21 cellular contexts compared by ENCODE assay signal in the genomic region with DNA sequence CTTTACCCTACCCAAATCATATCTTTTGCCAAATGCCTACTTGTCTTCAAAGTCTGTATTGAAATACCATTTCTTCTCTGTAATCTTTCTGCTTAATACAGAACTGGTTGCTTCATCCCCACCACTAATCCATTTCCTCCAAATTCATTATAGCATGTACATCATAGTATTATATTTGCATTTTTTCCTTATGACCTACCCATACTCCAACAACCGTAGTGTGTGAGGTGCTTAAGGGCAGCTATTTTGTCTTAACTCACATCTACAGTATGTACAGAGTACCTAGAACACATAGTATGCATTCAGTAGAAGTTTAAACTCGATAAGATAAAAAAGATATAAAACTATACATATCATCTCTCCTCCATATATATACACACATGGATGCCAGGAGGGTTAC. TPM values are rescaled to one million over a fixed set of nuclear protein-coding genes. Genes with fewer than 3 reads are reported as not detected.
DNase-seq lines count a peak whose midpoint lies in the region; ATAC-seq and TF ChIP-seq lines count a peak whose summit lies in the region.
"Had no signal": no experiment of that assay in that cellular context is flagged by ENCODE, and none has a peak within 500 bp of the region (broad histone marks: within the 10 kb centered on the region; RNA-seq: fewer than 3 reads in every experiment).

No MANE protein-coding gene starts in this region.

- H3K27ac ChIP-seq in C4-2B, result peak overlapping the region; percentile 42; the same call in 1 of the 2 replicates
- peak overlapping the region; percentile 97; the same call in 1 of the 2 replicates for H3K27ac ChIP-seq in VCaP
- no peak overlapping the region for H3K27ac ChIP-seq in trophoblast cell (ENCODE audit: low read depth, low read length)
- H3K27ac ChIP-seq: 22Rv1; A549; BLaER1 treated with 17β-estradiol and CSF1 and Interleukin-3, amounts not matched to agents 10 nM and 100 nM had no signal

- no peak overlapping the region for H3K18ac ChIP-seq in trophoblast cell (ENCODE audit: low read length)

- peaks cover 0 to 2% of the 10 kb centered on the region in 2 experiments for H3K4me1 ChIP-seq in trophoblast cell (ENCODE audit: control insufficient read depth in 1 of 2, insufficient read depth in 2 of 2, low read length in 2 of 2)
- H3K4me1 ChIP-seq: BLaER1 treated with 17β-estradiol and CSF1 and Interleukin-3, amounts not matched to agents 10 nM and 100 nM had no signal

- H3K4me3 ChIP-seq in trophoblast cell (ENCODE audit: low read depth, low read length), result no peak overlapping the region
- H3K4me3 ChIP-seq: A549; BLaER1 treated with 17β-estradiol and CSF1 and Interleukin-3, amounts not matched to agents 10 nM and 100 nM; GM12878 had no signal

- no peak overlapping the region for H3K9ac ChIP-seq in trophoblast cell (ENCODE audit: low read length)
- H3K9ac ChIP-seq: BLaER1 treated with 17β-estradiol and CSF1 and Interleukin-3, amounts not matched to agents 10 nM and 100 nM had no signal

- no peak overlapping the region for H2AFZ ChIP-seq in trophoblast cell (ENCODE audit: insufficient read depth, low read length, poor library complexity)

- H3K9me3 ChIP-seq in trophoblast cell (ENCODE audit: insufficient read depth, low read depth, low read length), result no peaks in the 10 kb centered on the region
- H3K9me3 ChIP-seq: A549; BLaER1 treated with 17β-estradiol and CSF1 and Interleukin-3, amounts not matched to agents 10 nM and 100 nM had no signal

- DNase-seq in trophoblast cell (peak; percentile 51 to 80), HUDEP-2 (lab: John Stamatoyannopoulos, UW; ENCODE audit: unreplicated experiment in 76 of 76) (no peak)
- DNase-seq: AML-193; CD4-positive, alpha-beta memory T cell; CD4-positive, CD25-positive, alpha-beta regulatory T cell; CD8-positive, alpha-beta memory T cell; COR-L47; DMS 273 treated with DMSO at 0.1 percent for 48 hours; DMS153; DMS53; DMS79; DND-41; EL; GDM1 had no signal

- H2BK120ac ChIP-seq in trophoblast cell (ENCODE audit: insufficient read depth, low read length, poor library complexity), result no peak overlapping the region

- TF ChIP-seq CTCF in C4-2B (conservative IDR thresholded peaks at IDR 0.05) (no peak), VCaP (conservative IDR thresholded peaks at IDR 0.05) (no peak)

- H3K79me1 ChIP-seq in trophoblast cell (ENCODE audit: low read length), result no peaks in the 10 kb centered on the region

- WGBS in trophoblast cell (ENCODE audit: extremely low coverage, insufficient coverage, insufficient read length), result no CpG with 5 or more reads among the region's 2 CpGs

- no peak overlapping the region for H3K4ac ChIP-seq in trophoblast cell (ENCODE audit: low read depth, low read length)

- no peak overlapping the region for H2AK5ac ChIP-seq in trophoblast cell (ENCODE audit: low read length)

- no peaks in the 10 kb centered on the region for H3K36me3 ChIP-seq in trophoblast cell (ENCODE audit: control insufficient read depth in 1 of 2, insufficient read depth in 2 of 2, low read length in 2 of 2)

- no peak overlapping the region for H4K8ac ChIP-seq in trophoblast cell (ENCODE audit: low read depth, low read length)

- H3K27me3 ChIP-seq in trophoblast cell (ENCODE audit: insufficient read depth, low read length), result no peaks in the 10 kb centered on the region
- H3K27me3 ChIP-seq: BLaER1 treated with 17β-estradiol and CSF1 and Interleukin-3, amounts not matched to agents 10 nM and 100 nM had no signal

- H2BK5ac ChIP-seq in trophoblast cell (ENCODE audit: low read depth, low read length, poor library complexity), result no peak overlapping the region

- no peak overlapping the region for H3K23ac ChIP-seq in trophoblast cell (ENCODE audit: low read length)

- no peaks in the 10 kb centered on the region for H3K79me2 ChIP-seq in trophoblast cell (ENCODE audit: control insufficient read depth, insufficient read depth, low read length, poor library complexity)

- H2BK12ac ChIP-seq in trophoblast cell (ENCODE audit: low read length), result no peak overlapping the region

- ATAC-seq in GM21825 (IDR thresholded peaks at IDR 0.05; ENCODE audit: unreplicated experiment), result no peak
- ATAC-seq: A549, GM12878 had no signal

- no peak overlapping the region for H4K91ac ChIP-seq in trophoblast cell (ENCODE audit: low read depth, low read length)

- no peak overlapping the region for H3K4me2 ChIP-seq in trophoblast cell (ENCODE audit: low read length)
- H3K4me2 ChIP-seq: A549; BLaER1 treated with 17β-estradiol and CSF1 and Interleukin-3, amounts not matched to agents 10 nM and 100 nM had no signal

- H4K12ac ChIP-seq in trophoblast cell (ENCODE audit: low read depth, low read length), result no peak overlapping the region

- no peak overlapping the region for H3K14ac ChIP-seq in trophoblast cell (ENCODE audit: low read length)

RNA-seq across cellular contexts. Expression of a gene that starts 23.7 kb away (rescaled TPM):
- 0.07 and 0.18 TPM in 2 replicates for polyA plus RNA-seq in trophoblast cell (2013)

RNA-seq across cellular contexts. Expression of a gene that starts 49.1 kb away (rescaled TPM):
- polyA plus RNA-seq in trophoblast cell (2013), result 18.5 and 19.0 TPM in 2 replicates

RNA-seq across cellular contexts. Expression of a gene that starts 49.4 kb away (rescaled TPM):
- 11.6 and 12.1 TPM in 2 replicates for polyA plus RNA-seq in trophoblast cell (2013)

Comparison
In these comparisons a context has a peak if more than half of its experiments do, and no peak if none do; other contexts are left out.
1. DNase-seq: peak in trophoblast cell (2 of 2); none in HUDEP-2 (0 of 76).